In genomic region chr17:45160505-45161287, GRCh38 we compare ENCODE assay signal across 8 cellular contexts. TPM values are rescaled to one million over a fixed set of nuclear protein-coding genes. Genes with fewer than 3 reads are reported as not detected.
DNase-seq lines count a peak whose midpoint lies in the region; ATAC-seq and TF ChIP-seq lines count a peak whose summit lies in the region.

No MANE protein-coding gene starts in this region.

- no peak for TF ChIP-seq EP300 in upper lobe of left lung (IDR thresholded peaks at IDR 0.05)

- no peaks in the 10 kb centered on the region for H3K9me3 Mint-ChIP-seq in activated T-helper 2 cell treated with anti-CD3 and anti-CD28 coated beads, Interferon-gamma antibody, Interleukin-2, Interleukin-4, amounts not matched to agents 10 μg/mL and 5 μg/mL and 100 μg/mL, durations not matched to agents 14 hours and 24 hours and 36 hours

- peaks cover 30% of the 10 kb centered on the region for H3K36me3 Mint-ChIP-seq in activated T-helper 2 cell treated with anti-CD3 and anti-CD28 coated beads, Interferon-gamma antibody, Interleukin-2, Interleukin-4, amounts not matched to agents 10 μg/mL and 5 μg/mL and 100 μg/mL, durations not matched to agents 14 hours and 24 hours and 36 hours (ENCODE audit: low read depth)

- DNase-seq in NOMO-1 treated with dmso at 0.1 percent for 144 hours (lab: John Stamatoyannopoulos, UW; ENCODE audit: unreplicated experiment) (peak; percentile 29), fibroblast of the aortic adventitia (ENCODE audit: low read depth) (peak; percentile 59), upper lobe of left lung (peak; percentile 69 to 92)
- peak; percentile 50 for DNase-seq in activated T-helper 2 cell treated with anti-CD3 and anti-CD28 coated beads, Interferon-gamma antibody, Interleukin-2, Interleukin-4, amounts not matched to agents 10 μg/mL and 5 μg/mL and 100 μg/mL, durations not matched to agents 14 hours and 24 hours and 36 hours (ENCODE audit: low spot score)

- TF ChIP-seq CTCF in fibroblast of the aortic adventitia (IDR thresholded peaks at IDR 0.05; ENCODE audit: insufficient read depth, low read length) (peak; percentile 22), upper lobe of left lung (IDR thresholded peaks at IDR 0.05) (peak in 4 of 6 experiments; percentile 19 to 54 (median 24))

- no peaks in the 10 kb centered on the region for H3K9me3 ChIP-seq in neuron (ENCODE audit: low read length)
- H3K9me3 ChIP-seq in upper lobe of left lung = no peaks in the 10 kb centered on the region

- H3K27ac Mint-ChIP-seq in activated T-helper 2 cell treated with anti-CD3 and anti-CD28 coated beads, Interferon-gamma antibody, Interleukin-2, Interleukin-4, amounts not matched to agents 10 μg/mL and 5 μg/mL and 100 μg/mL, durations not matched to agents 14 hours and 24 hours and 36 hours = peak overlapping the region; percentile 98

- TF ChIP-seq POLR2A in upper lobe of left lung (IDR thresholded peaks at IDR 0.05) = no peak

- intact Hi-C loops in activated T-helper 2 cell treated with anti-CD3 and anti-CD28 coated beads, Interferon-gamma antibody, Interleukin-2, Interleukin-4, amounts not matched to agents 10 μg/mL and 5 μg/mL and 100 μg/mL, durations not matched to agents 14 hours and 24 hours and 36 hours (cut with micrococcal nuclease) = loop anchor here (1.0 to 2.0 kb wide), 2 partner anchors 12 to 62 kb away; partner anchors contain the start of gene HEXIM1

- 0 to 1% methylated on average over 15 to 41 of the region's 47 CpGs for WGBS in upper lobe of left lung, 2 donors

- H3K4me1 Mint-ChIP-seq in activated T-helper 2 cell treated with anti-CD3 and anti-CD28 coated beads, Interferon-gamma antibody, Interleukin-2, Interleukin-4, amounts not matched to agents 10 μg/mL and 5 μg/mL and 100 μg/mL, durations not matched to agents 14 hours and 24 hours and 36 hours (ENCODE audit: low read depth) = peaks cover 29% of the 10 kb centered on the region

- H3K27me3 ChIP-seq in ACC112 (ENCODE audit: insufficient read depth, low read length) (no peaks in the 10 kb centered on the region), neuron (ENCODE audit: insufficient read depth, low read length) (no peaks in the 10 kb centered on the region), upper lobe of left lung (no peaks in the 10 kb centered on the region)

- H2AFZ ChIP-seq in ACC112 (ENCODE audit: low read length, unreplicated experiment) (peak overlapping the region; percentile 46), neuron (ENCODE audit: low read depth, low read length) (peak overlapping the region; percentile 42)

- H3K4me3 Mint-ChIP-seq in activated T-helper 2 cell treated with anti-CD3 and anti-CD28 coated beads, Interferon-gamma antibody, Interleukin-2, Interleukin-4, amounts not matched to agents 10 μg/mL and 5 μg/mL and 100 μg/mL, durations not matched to agents 14 hours and 24 hours and 36 hours (ENCODE audit: low read depth) = peak overlapping the region; percentile 98

- peaks cover 48% of the 10 kb centered on the region for H3K79me2 ChIP-seq in ACC112 (ENCODE audit: control insufficient read depth, insufficient read depth, low read length, unreplicated experiment)

- H3K27ac ChIP-seq in ACC112 (ENCODE audit: low read depth, low read length) (peak overlapping the region; percentile 94), upper lobe of left lung (peak overlapping the region; percentile 99 to 100 (median 100))

- H3K4me1 ChIP-seq in ACC112 (ENCODE audit: control insufficient read depth, insufficient read depth, low read length, unreplicated experiment) = peaks cover 26% of the 10 kb centered on the region
- peaks cover 18% of the 10 kb centered on the region for H3K4me1 ChIP-seq in neuron (ENCODE audit: insufficient read depth, low read length)
- peaks cover 40 to 51% (median 46%) of the 10 kb centered on the region in 4 donors for H3K4me1 ChIP-seq in upper lobe of left lung

- H3K36me3 ChIP-seq in ACC112 (ENCODE audit: insufficient read depth, low read length) (no peaks in the 10 kb centered on the region), neuron (ENCODE audit: insufficient read depth, low read length) (peaks cover 2% of the 10 kb centered on the region), upper lobe of left lung (no peaks in the 10 kb centered on the region)

- no peaks in the 10 kb centered on the region for H3K27me3 Mint-ChIP-seq in activated T-helper 2 cell treated with anti-CD3 and anti-CD28 coated beads, Interferon-gamma antibody, Interleukin-2, Interleukin-4, amounts not matched to agents 10 μg/mL and 5 μg/mL and 100 μg/mL, durations not matched to agents 14 hours and 24 hours and 36 hours (ENCODE audit: low read depth)

- ATAC-seq in GM18861 (IDR thresholded peaks at IDR 0.05; ENCODE audit: unreplicated experiment) (peak; percentile 15), HG03139 (IDR thresholded peaks at IDR 0.05; ENCODE audit: unreplicated experiment) (peak; percentile 11), upper lobe of left lung (ENCODE audit: low FRiP score in 2 of 2) (peak; percentile 70)

- H3K4me3 ChIP-seq in ACC112 (ENCODE audit: low read depth, low read length) (peak overlapping the region; percentile 83), fibroblast of the aortic adventitia (ENCODE audit: low read depth, low read length) (peak overlapping the region; percentile 94), neuron (ENCODE audit: low read length) (peak overlapping the region; percentile 93), upper lobe of left lung (peak overlapping the region; percentile 34 to 75 (median 70))

RNA-seq across cellular contexts. Expression of gene HEXIM2, which starts 1.0 kb away (rescaled TPM):
- total RNA-seq in activated T-helper 2 cell treated with anti-CD3 and anti-CD28 coated beads, Interferon-gamma antibody, Interleukin-2, Interleukin-4, amounts not matched to agents 10 μg/mL and 5 μg/mL and 100 μg/mL, durations not matched to agents 14 hours and 24 hours and 36 hours = 7.5 and 7.8 TPM in 2 replicates
- total RNA-seq in fibroblast of the aortic adventitia (ENCODE audit: low replicate concordance) (6.1 and 37.7 TPM in 2 replicates), upper lobe of left lung (10 to 100 TPM in 2 of 6 donors, 1 to 10 TPM in 4; 4.1 to 14.7 (median 9.3) TPM)

RNA-seq across cellular contexts. Expression of gene HEXIM1, which starts 12.4 kb away (rescaled TPM):
- total RNA-seq in activated T-helper 2 cell treated with anti-CD3 and anti-CD28 coated beads, Interferon-gamma antibody, Interleukin-2, Interleukin-4, amounts not matched to agents 10 μg/mL and 5 μg/mL and 100 μg/mL, durations not matched to agents 14 hours and 24 hours and 36 hours = 46.4 and 48.1 TPM in 2 replicates
- total RNA-seq in fibroblast of the aortic adventitia (ENCODE audit: low replicate concordance) (9.2 and 10.0 TPM in 2 replicates), upper lobe of left lung (10 to 100 TPM; 19.9 to 43.8 (median 32.3) TPM)

RNA-seq across cellular contexts. Expression of gene ACBD4, which starts 25.2 kb away (rescaled TPM):
- total RNA-seq in activated T-helper 2 cell treated with anti-CD3 and anti-CD28 coated beads, Interferon-gamma antibody, Interleukin-2, Interleukin-4, amounts not matched to agents 10 μg/mL and 5 μg/mL and 100 μg/mL, durations not matched to agents 14 hours and 24 hours and 36 hours = 12.8 and 15.9 TPM in 2 replicates
- 5.9 and 7.4 TPM in 2 replicates for total RNA-seq in fibroblast of the aortic adventitia (ENCODE audit: low replicate concordance)
- total RNA-seq in upper lobe of left lung = 10 to 100 TPM in 5 of 6 donors, 1 to 10 TPM in 1; 9.7 to 68.1 (median 23.4) TPM

RNA-seq across cellular contexts. Expression of gene PLCD3, which starts 28.4 kb away (rescaled TPM):
- 4.0 and 4.4 TPM in 2 replicates for total RNA-seq in activated T-helper 2 cell treated with anti-CD3 and anti-CD28 coated beads, Interferon-gamma antibody, Interleukin-2, Interleukin-4, amounts not matched to agents 10 μg/mL and 5 μg/mL and 100 μg/mL, durations not matched to agents 14 hours and 24 hours and 36 hours
- total RNA-seq in fibroblast of the aortic adventitia (ENCODE audit: low replicate concordance) (56.0 and 86.3 TPM in 2 replicates), upper lobe of left lung (10 to 100 TPM; 24.2 to 65.6 (median 50.6) TPM)

Comparison
In these comparisons a context has a peak if more than half of its experiments do, and no peak if none do; other contexts are left out.
1. Peak in every context shown above with its lines: DNase-seq, ATAC-seq, H3K4me3 ChIP-seq and H3K27ac ChIP-seq.
2. ATAC-seq: peak in every context shown above with its lines; median percentile 70 in upper lobe of left lung; 15 in GM18861; 11 in HG03139.
3. DNase-seq: peak in every context shown above with its lines; median percentile 80 in upper lobe of left lung; 59 in fibroblast of the aortic adventitia; 50 in activated T-helper 2 cell treated with anti-CD3 and anti-CD28 coated beads, Interferon-gamma antibody, Interleukin-2, Interleukin-4, amounts not matched to agents 10 μg/mL and 5 μg/mL and 100 μg/mL, durations not matched to agents 14 hours and 24 hours and 36 hours; 29 in NOMO-1 treated with dmso at 0.1 percent for 144 hours.